In the genomic region with DNA sequence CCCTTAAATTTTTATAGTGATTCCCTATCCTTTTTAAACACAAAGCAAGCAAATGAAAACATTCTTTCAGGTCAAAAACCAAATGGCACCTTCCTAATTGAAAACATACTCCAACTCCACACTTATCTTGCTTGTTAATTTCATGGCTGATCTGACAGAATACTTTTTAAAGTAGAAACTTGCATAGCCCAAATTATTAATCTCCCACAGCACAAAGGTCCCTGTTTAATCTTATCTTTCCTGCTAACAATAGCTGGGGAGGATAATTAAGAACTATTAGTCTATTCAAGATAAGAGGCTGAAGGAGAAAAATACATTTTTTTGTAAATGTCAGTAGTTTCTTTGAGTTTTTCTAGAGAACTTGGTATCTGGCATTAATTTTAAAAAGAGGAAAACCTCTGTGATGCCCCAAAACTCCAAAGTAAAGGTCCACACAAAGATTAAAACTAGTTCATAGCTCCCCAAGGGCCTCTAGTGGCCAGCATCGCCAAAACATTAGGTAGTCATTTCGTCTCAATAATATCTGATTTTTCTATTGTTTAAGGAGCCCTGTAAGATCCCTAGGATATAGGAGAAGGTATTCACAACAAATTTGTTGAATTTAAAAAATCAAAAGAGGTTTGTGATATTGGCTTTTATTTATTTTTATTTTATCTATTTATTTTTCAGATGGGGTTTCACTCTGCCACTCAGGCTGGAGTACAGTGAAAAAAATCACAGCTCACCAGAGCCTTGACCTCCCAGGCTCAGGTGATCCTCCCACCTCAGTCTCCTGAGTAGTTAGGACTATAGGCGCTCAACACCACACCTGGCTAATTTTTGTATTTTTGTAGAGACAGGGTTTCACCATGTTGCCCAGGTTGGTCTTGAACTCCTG, we compare ENCODE assay signal across 7 cellular contexts. TPM values are rescaled to one million over a fixed set of nuclear protein-coding genes. Genes with fewer than 3 reads are reported as not detected.
A peak's percentile ranks its signal among the peaks of the same experiment; 100 is the strongest.
DNase-seq lines count a peak whose midpoint lies in the region; ATAC-seq and TF ChIP-seq lines count a peak whose summit lies in the region.

No MANE protein-coding gene starts in this region.

- H3K36me3 ChIP-seq in lower lobe of right lung (no peaks in the 10 kb centered on the region), tibial nerve (no peaks in the 10 kb centered on the region)

- peaks cover 13% of the 10 kb centered on the region for H3K27me3 Mint-ChIP-seq in HFFc6 (ENCODE audit: insufficient read depth)
- no peaks in the 10 kb centered on the region for H3K27me3 Mint-ChIP-seq in T-cell
- H3K27me3 Mint-ChIP-seq in chondrocyte (ENCODE audit: low read depth) = peaks cover 9% of the 10 kb centered on the region

- no peak for TF ChIP-seq EP300 in tibial nerve (IDR thresholded peaks at IDR 0.05)

- DNase-seq in DMS53 (lab: John Stamatoyannopoulos, UW) = peak; percentile 78
- DNase-seq in HFFc6 = peak; percentile 39
- DNase-seq in T-cell = peak in 29 of 34 experiments; percentile 5 to 45 (median 30)
- no peak for DNase-seq in chondrocyte (ENCODE audit: low spot score)
- DNase-seq in lower lobe of right lung = no peak
- DNase-seq in tibial nerve (ENCODE audit: low spot score in 2 of 2) = peak in 1 of 2 donors; percentile 25

- peaks cover 4% of the 10 kb centered on the region for H3K4me1 ChIP-seq in lower lobe of right lung
- H3K4me1 ChIP-seq in tibial nerve = no peaks in the 10 kb centered on the region

- no peak overlapping the region; the same call in 1 of the 2 replicates for H3K27ac Mint-ChIP-seq in HFFc6
- peak overlapping the region in 1 of 2 donors; percentile 76 for H3K27ac Mint-ChIP-seq in T-cell
- H3K27ac Mint-ChIP-seq in chondrocyte (ENCODE audit: unreplicated experiment) = no peak overlapping the region

- intact Hi-C loops in lower lobe of right lung (cut with DNase I) = loop anchor here (10.0 kb wide), 1 partner anchor 328 kb away; no protein-coding TSS in a partner anchor

- TF ChIP-seq POLR2A in tibial nerve (IDR thresholded peaks at IDR 0.05) = no peak

- 31 to 32% methylated on average over 3 of the region's 3 CpGs for WGBS in tibial nerve, 2 donors

- H3K9me3 Mint-ChIP-seq in HFFc6 (no peaks in the 10 kb centered on the region), T-cell (no peaks in the 10 kb centered on the region), chondrocyte (ENCODE audit: low read depth) (no peaks in the 10 kb centered on the region)

- H3K36me3 Mint-ChIP-seq in HFFc6 (ENCODE audit: low read depth) (no peaks in the 10 kb centered on the region), T-cell (no peaks in the 10 kb centered on the region), chondrocyte (ENCODE audit: low read depth) (no peaks in the 10 kb centered on the region)

- H3K4me3 ChIP-seq in lower lobe of right lung (no peak overlapping the region), tibial nerve (no peak overlapping the region)

- peak; percentile 85 for TF ChIP-seq CTCF in HFFc6 (IDR thresholded peaks at IDR 0.05)
- peak; percentile 96 for TF ChIP-seq CTCF in chondrocyte (IDR thresholded peaks at IDR 0.05)
- peak; percentile 64 for TF ChIP-seq CTCF in lower lobe of right lung (IDR thresholded peaks at IDR 0.05)
- peak; percentile 37 to 58 (median 51) for TF ChIP-seq CTCF in tibial nerve (IDR thresholded peaks at IDR 0.05)

- H3K4me3 Mint-ChIP-seq in HFFc6 (no peak overlapping the region), T-cell (no peak overlapping the region), chondrocyte (ENCODE audit: unreplicated experiment) (no peak overlapping the region)

- H3K4me1 Mint-ChIP-seq in HFFc6 (ENCODE audit: low read depth) (peaks cover 31% of the 10 kb centered on the region), T-cell (peaks cover 0 to 26% (median 5%) of the 10 kb centered on the region in 3 donors), chondrocyte (ENCODE audit: low read depth) (peaks cover 10% of the 10 kb centered on the region)

- no peaks in the 10 kb centered on the region for H3K27me3 ChIP-seq in lower lobe of right lung (ENCODE audit: low read depth)
- no peaks in the 10 kb centered on the region for H3K27me3 ChIP-seq in tibial nerve

- H3K27ac ChIP-seq in lower lobe of right lung (no peak overlapping the region), tibial nerve (no peak overlapping the region)

- ATAC-seq in T-cell (replicated peaks in 1 of 4) (peak in 3 of 4 experiments; percentile 36 to 70 (median 61)), lower lobe of right lung (peak in 1 of 2 donors; percentile 71), HG03135 (IDR thresholded peaks at IDR 0.05; ENCODE audit: unreplicated experiment) (no peak)

- H3K9me3 ChIP-seq in lower lobe of right lung (no peaks in the 10 kb centered on the region), tibial nerve (no peaks in the 10 kb centered on the region)

- CTCF ChIA-PET in T-cell (lab: Charles Lee) = interaction anchor here (0.6 to 2.9 kb wide), 11 partner anchors 14 to 626 kb away, joined by 3 to 17 read pairs (median 4); partner anchors contain the start of genes CDNF (in 2 of the 2), HSPA14 (in 1 of the 2) and MSANTD7 (in 1 of the 2)

- POLR2A ChIA-PET in T-cell (lab: Charles Lee) = interaction anchor here in 1 of 2 donors (0.6 to 1.3 kb wide), 3 partner anchors 15 to 628 kb away, joined by 4 to 8 read pairs (median 6); partner anchors contain the start of genes CDNF, HSPA14 and MSANTD7

RNA-seq across cellular contexts. Expression of gene CDNF, which starts 14.7 kb away (rescaled TPM):
- 1 to 10 TPM in 2 of 6 experiments, under 1 TPM in 4; 0.52 to 1.5 (median 0.97) TPM for total RNA-seq in HFFc6 (2021; fragmentation: NEBNext Ultra II Directional; extraction: Animal tissue kit (Norgen Biotek cat#: 25700))
- total RNA-seq in T-cell (1 to 10 TPM; 1.5 to 4.0 (median 2.5) TPM), chondrocyte (0.32 to 1.9 TPM (median 0.69 TPM) in 3 replicates), lower lobe of right lung (1.3 TPM), tibial nerve (1 to 10 TPM in 3 of 4 donors, not detected in 1; 1.2 to 5.0 (median 4.6) TPM)

RNA-seq across cellular contexts. Expression of gene HSPA14, which starts 15.0 kb away (rescaled TPM):
- 10 to 100 TPM; 10.7 to 13.7 (median 13.3) TPM for total RNA-seq in HFFc6 (2021; fragmentation: NEBNext Ultra II Directional; extraction: Animal tissue kit (Norgen Biotek cat#: 25700))
- total RNA-seq in T-cell (10 to 100 TPM; 13.0 to 19.5 (median 15.0) TPM), chondrocyte (6.8 to 10.2 TPM (median 7.0 TPM) in 3 replicates), lower lobe of right lung (10.4 TPM), tibial nerve (10 to 100 TPM in 2 of 4 donors, 1 to 10 TPM in 2; 7.8 to 11.3 (median 10.5) TPM)

RNA-seq across cellular contexts. Expression of gene MSANTD7, which starts 15.0 kb away (rescaled TPM):
- 10 to 100 TPM; 11.0 to 14.5 (median 12.4) TPM for total RNA-seq in HFFc6 (2021; fragmentation: NEBNext Ultra II Directional; extraction: Animal tissue kit (Norgen Biotek cat#: 25700))
- total RNA-seq in T-cell (10 to 100 TPM; 11.7 to 31.5 (median 14.9) TPM), chondrocyte (11.3 to 13.4 TPM (median 12.3 TPM) in 3 replicates), lower lobe of right lung (8.0 TPM), tibial nerve (10 to 100 TPM in 1 of 4 donors, 1 to 10 TPM in 3; 6.3 to 11.5 (median 7.9) TPM)

RNA-seq across cellular contexts. Expression of gene FAM107B, which starts 48.4 kb away (rescaled TPM):
- 10 to 100 TPM; 18.7 to 43.8 (median 40.0) TPM for total RNA-seq in HFFc6 (2021; fragmentation: NEBNext Ultra II Directional; extraction: Animal tissue kit (Norgen Biotek cat#: 25700))
- total RNA-seq in T-cell (100 to 1,000 TPM; 175 to 298 (median 214) TPM), chondrocyte (13.8 to 29.6 TPM (median 29.1 TPM) in 3 replicates), lower lobe of right lung (75.4 TPM), tibial nerve (10 to 100 TPM in 3 of 4 donors, 1 to 10 TPM in 1; 9.8 to 26.7 (median 16.9) TPM)

RNA-seq across cellular contexts. Expression of gene SUV39H2, which starts 55.5 kb away (rescaled TPM):
- 10 to 100 TPM in 5 of 6 experiments, 1 to 10 TPM in 1; 8.6 to 18.1 (median 13.9) TPM for total RNA-seq in HFFc6 (2021; fragmentation: NEBNext Ultra II Directional; extraction: Animal tissue kit (Norgen Biotek cat#: 25700))
- total RNA-seq in T-cell (1 to 10 TPM; 2.4 to 5.1 (median 3.4) TPM), chondrocyte (8.3 to 13.1 TPM (median 9.2 TPM) in 3 replicates), lower lobe of right lung (4.3 TPM), tibial nerve (1 to 10 TPM; 2.2 to 4.4 (median 3.0) TPM)

Comparison
In these comparisons a context has a peak if more than half of its experiments do, and no peak if none do; other contexts are left out.
1. DNase-seq: peak in DMS53 (single experiment), HFFc6 (single experiment) and T-cell (29 of 34); none in chondrocyte (single experiment) and lower lobe of right lung (single experiment).
2. Peak in every context shown above with its lines, with median percentiles within 50 percentile points of each other: CTCF ChIP-seq.